ENCODE assay signal across 8 cellular contexts in genomic region chr12:103956515-103957027, GRCh38. TPM values are rescaled to one million over a fixed set of nuclear protein-coding genes. Genes with fewer than 3 reads are reported as not detected.
A peak's percentile ranks its signal among the peaks of the same experiment; 100 is the strongest.
DNase-seq lines count a peak whose midpoint lies in the region; ATAC-seq, FAIRE-seq and TF ChIP-seq lines count a peak whose summit lies in the region.

No MANE protein-coding gene starts in this region.

- H2AK5ac ChIP-seq in H1 (ENCODE audit: low read depth, low read length) = peak overlapping the region; percentile 43; the same call in 1 of the 2 replicates

- peak overlapping the region; percentile 88 to 94 (median 92) for H3K9ac ChIP-seq in H1 (replicated peaks in 1 of 4; ENCODE audit: extremely low read depth in 1 of 4, low read depth in 3 of 4, low read length in 3 of 4)

- peaks cover 7% of the 10 kb centered on the region for H3K23me2 ChIP-seq in H1 (ENCODE audit: low read depth, low read length)

- peak overlapping the region; percentile 96; the same call in 1 of the 2 replicates for H4K8ac ChIP-seq in H1 (ENCODE audit: extremely low read depth, insufficient read depth, low read length)

- no peak overlapping the region for H3K23ac ChIP-seq in H1 (ENCODE audit: insufficient read length)

- H4K20me1 ChIP-seq in PC-9 (ENCODE audit: insufficient read depth) (0 out of 2 replicates have a peak, but pooled peaks cover 3% of the 10 kb centered on the region), H1 (replicated peaks in 1 of 2; ENCODE audit: control insufficient read depth in 1 of 2, insufficient read depth in 2 of 2, low read length in 2 of 2) (peaks cover 0 to 8% of the 10 kb centered on the region in 2 experiments)

- POLR2A ChIA-PET in PC-9 (lab: Charles Lee; ENCODE audit: unreplicated experiment) (interaction anchor here (0.6 to 1.0 kb wide), 3 partner anchors 9 to 1253 kb away, joined by 3 to 19 read pairs (median 4); partner anchors contain the start of genes NT5DC3 and TDG), H1 (lab: Charles Lee; ENCODE audit: partially characterized antibody) (interaction anchor here (0.5 to 6.2 kb wide), 18 partner anchors 9 to 1710 kb away, joined by 3 to 141 read pairs (median 6); partner anchors contain the start of genes HSP90B1, NFYB and TDG)

- peak overlapping the region; percentile 84 for H4K91ac ChIP-seq in H1 (replicated peaks; ENCODE audit: insufficient read length, low read length)

- DNase-seq in NCI-H1105 treated with DMSO at 0.1 percent for 48 hours (lab: John Stamatoyannopoulos, UW) = peak; percentile 50
- DNase-seq in NCI-H1105 (lab: John Stamatoyannopoulos, UW) = no peak
- DNase-seq in PC-9 = peak; percentile 34 to 41
- peak in 1 of 2 experiments; percentile 2 for DNase-seq in H1 (ENCODE audit: low read depth in 1 of 2, low spot score in 2 of 2)
- DNase-seq in dedifferentiated amniotic fluid mesenchymal stem cell (ENCODE audit: extremely low spot score) = no peak
- DNase-seq in GM13977 (ENCODE audit: low spot score) = no peak

- intact Hi-C loops in PC-9 (cut with micrococcal nuclease; ENCODE audit: unreplicated experiment) = loop anchor here (1.0 kb wide), 2 partner anchors 9 to 26 kb away; partner anchors contain the start of genes HSP90B1 and TDG

- no peaks in the 10 kb centered on the region for H3K9me2 ChIP-seq in PC-9 (ENCODE audit: insufficient read depth)

- no peak for TF ChIP-seq RAD21 in H1 (IDR thresholded peaks at IDR 0.05 in 1 of 2, conservative IDR thresholded peaks at IDR 0.05 in 1 of 2; ENCODE audit: low read depth in 2 of 2, low read length in 2 of 2)

- ATAC-seq in HG02623 (IDR thresholded peaks at IDR 0.05; ENCODE audit: unreplicated experiment) = peak; percentile 3

- peaks cover 20% of the 10 kb centered on the region; the same call in 1 of the 2 replicates for H3K36me3 ChIP-seq in PC-9 (ENCODE audit: low read depth)
- H3K36me3 ChIP-seq in H1 (ENCODE audit: control insufficient read depth in 2 of 4, insufficient read depth in 4 of 4, low read length in 3 of 4) = peaks cover 0 to 30% (median 16%) of the 10 kb centered on the region in 4 experiments; a peak in 6 of 8 replicates
- peaks cover 19 to 29% of the 10 kb centered on the region in 2 donors for H3K36me3 ChIP-seq in muscle layer of duodenum (ENCODE audit: control insufficient read depth in 1 of 2, insufficient read depth in 2 of 2, low read length in 2 of 2)

- H4K5ac ChIP-seq in H1 (ENCODE audit: insufficient read length, low read depth, low read length) = peak overlapping the region; percentile 78

- in situ Hi-C loops in GM13977 (cut with MboI; ENCODE audit: low pct_unique_long_range_greater_than_20kb, low sequenced_read_pairs, unreplicated experiment) = no loop called here

- H3K9me3 ChIP-seq in PC-9 (ENCODE audit: insufficient read depth, low read depth) (no peaks in the 10 kb centered on the region), H1 (ENCODE audit: insufficient read depth in 2 of 2, low read depth in 1 of 2, low read length in 1 of 2) (no peaks in the 10 kb centered on the region), muscle layer of duodenum (ENCODE audit: control insufficient read depth in 1 of 2, low read length in 2 of 2) (no peaks in the 10 kb centered on the region)

- H3K4ac ChIP-seq in H1 (replicated peaks; ENCODE audit: insufficient read length, low read depth, low read length) = peak overlapping the region; percentile 83

- no peak overlapping the region for H2BK15ac ChIP-seq in H1 (ENCODE audit: low read length)

- H3K79me2 ChIP-seq in PC-9 (ENCODE audit: low read depth) (peaks cover 34% of the 10 kb centered on the region), H1 (ENCODE audit: control insufficient read depth in 1 of 2, insufficient read depth in 2 of 2, low read length in 2 of 2) (peaks cover 9 to 32% of the 10 kb centered on the region in 2 experiments)

- BruUV-seq in PC-9 (replicated peaks; lab: Mats Ljungman, UMichigan) = TSS peak; percentile 31

- H3K4me2 ChIP-seq in PC-9 (peak overlapping the region; percentile 86), H1 (ENCODE audit: insufficient read depth in 1 of 2, low read depth in 2 of 2, low read length in 2 of 2) (peak overlapping the region; percentile 97 to 98)

- H3K27ac ChIP-seq in PC-9 (peak overlapping the region; percentile 75), H1 (ENCODE audit: low read depth, low read length) (peak overlapping the region; percentile 86), muscle layer of duodenum (ENCODE audit: low read length) (peak overlapping the region; percentile 94)

- peak overlapping the region; percentile 84 for H2AFZ ChIP-seq in PC-9
- peak overlapping the region; percentile 83; the same call in 1 of the 2 replicates for H2AFZ ChIP-seq in H1 (ENCODE audit: low read length)

- peak overlapping the region; percentile 79 for H3K56ac ChIP-seq in H1 (replicated peaks; ENCODE audit: insufficient read length, low read depth, low read length)

- peaks cover 25% of the 10 kb centered on the region for H3F3A ChIP-seq in PC-9 (ENCODE audit: insufficient read depth, low read depth)

- H3K79me1 ChIP-seq in H1 (ENCODE audit: low read depth, low read length) = 0 out of 2 replicates have a peak, but pooled peaks cover 2% of the 10 kb centered on the region

- no peak for TF ChIP-seq POLR2A in H1 (IDR thresholded peaks at IDR 0.05; ENCODE audit: control extremely low read depth in 1 of 2, low read depth in 2 of 2, low read length in 2 of 2)

- H3K27me3 ChIP-seq in PC-9 (ENCODE audit: insufficient read depth, low read depth) = no peaks in the 10 kb centered on the region
- H3K27me3 ChIP-seq in H1 (replicated peaks in 1 of 4; ENCODE audit: control insufficient read depth in 3 of 4, extremely low read depth in 1 of 4, insufficient read depth in 3 of 4, low read length in 3 of 4) = no peaks in the 10 kb centered on the region
- H3K27me3 ChIP-seq in muscle layer of duodenum (ENCODE audit: low read depth, low read length) = no peaks in the 10 kb centered on the region

- H2BK5ac ChIP-seq in H1 (ENCODE audit: low read depth, low read length) = peak overlapping the region; percentile 95

- TF ChIP-seq CTCF in PC-9 (conservative IDR thresholded peaks at IDR 0.05) = no peak
- TF ChIP-seq CTCF in H1 (IDR thresholded peaks at IDR 0.05; ENCODE audit: control extremely low read depth in 1 of 3, insufficient read depth in 1 of 3, low read depth in 1 of 3, low read length in 3 of 3) = no peak
- no peak for TF ChIP-seq CTCF in GM13977 (IDR thresholded peaks at IDR 0.05; ENCODE audit: extremely low read depth, insufficient read depth, missing control alignments)

- H3K18ac ChIP-seq in H1 (ENCODE audit: extremely low read depth, low read length) = peak overlapping the region; percentile 60

- peak overlapping the region; percentile 97 for H3K4me3 ChIP-seq in PC-9
- peak overlapping the region; percentile 57 to 97 (median 92) for H3K4me3 ChIP-seq in H1 (ENCODE audit: extremely low read depth in 1 of 4, insufficient read depth in 2 of 4, low read depth in 3 of 4, low read length in 4 of 4)
- H3K4me3 ChIP-seq in muscle layer of duodenum (ENCODE audit: low read depth in 1 of 2, low read length in 2 of 2) = peak overlapping the region; percentile 80 to 91

- H2BK120ac ChIP-seq in H1 (replicated peaks; ENCODE audit: low read depth, low read length) = no peak overlapping the region

- CTCF ChIA-PET in PC-9 (lab: Charles Lee) (interaction anchor here (0.5 kb wide), 1 partner anchor 152 kb away, joined by 5 read pairs; no protein-coding TSS in a partner anchor), H1 (lab: Charles Lee; ENCODE audit: partially characterized antibody) (interaction anchor here (0.9 to 2.1 kb wide), 7 partner anchors 8 to 185 kb away, joined by 3 to 4 read pairs (median 3); no protein-coding TSS in a partner anchor)

- H2BK12ac ChIP-seq in H1 (ENCODE audit: low read depth, low read length) = no peak overlapping the region

- no peak overlapping the region for H2BK20ac ChIP-seq in H1 (ENCODE audit: low read length)

- FAIRE-seq in H1 (lab: Jason Lieb, UNC) = no peak

- no peak overlapping the region for H3K14ac ChIP-seq in H1 (ENCODE audit: insufficient read length)

- no peak for TF ChIP-seq EP300 in H1 (IDR thresholded peaks at IDR 0.05; ENCODE audit: borderline replicate concordance in 1 of 2, low read depth in 2 of 2, low read length in 2 of 2)

- peaks cover 22% of the 10 kb centered on the region for H3K4me1 ChIP-seq in PC-9 (replicated peaks; ENCODE audit: insufficient read depth)
- H3K4me1 ChIP-seq in H1 (replicated peaks in 1 of 4; ENCODE audit: control insufficient read depth in 3 of 4, insufficient read depth in 4 of 4, low read length in 3 of 4) = peaks cover 0 to 7% (median 2%) of the 10 kb centered on the region in 4 experiments; a peak in 3 of 7 replicates
- peaks cover 10 to 20% of the 10 kb centered on the region in 2 donors for H3K4me1 ChIP-seq in muscle layer of duodenum (ENCODE audit: control insufficient read depth in 1 of 2, insufficient read depth in 2 of 2, low read length in 2 of 2)

- 1% methylated on average over 31 of the region's 31 CpGs; no CpG with 5 or more reads in 1 of the 2 experiments for WGBS in H1 (ENCODE audit: extremely low coverage in 1 of 2, insufficient coverage in 1 of 2, insufficient read length in 1 of 2, insufficient replicate concordance in 2 of 2, low coverage in 1 of 2, low lambda C conversion rate in 2 of 2, missing lambda C conversion rate in 1 of 2), 2 experiments

TF ChIP-seq in H1, 55 proteins besides CTCF, POLR2A, EP300 and RAD21 (continues in another document):
- TF ChIP-seq RXRA (IDR thresholded peaks at IDR 0.05; ENCODE audit: insufficient read depth, low read depth, low read length) = 0 out of 2 replicates have a peak, but pooled peaks have one; percentile 0

RNA-seq across cellular contexts. Expression of gene TDG, which starts 9.1 kb away (rescaled TPM):
- 17.9 and 21.0 TPM in 2 replicates for total RNA-seq in PC-9 (2021)
- 47.8 and 49.0 TPM in 2 replicates for total RNA-seq in H1 (2021; fragmentation: NEBNext Ultra II Directional; extraction: Animal tissue kit (Norgen Biotek cat#: 25700))
- polyA plus RNA-seq in H1 (2011; rRNA removed) = 13.7 and 22.7 TPM in 2 replicates
- 24.7 TPM for polyA plus RNA-seq in H1 (2011; cell fraction: cytosol; rRNA removed)
- polyA plus RNA-seq in H1 (2011; cell fraction: nucleus; rRNA removed) = 11.9 TPM
- 27.7 to 49.3 TPM (median 38.1 TPM) in 4 replicates for polyA plus RNA-seq in H1 (2012, experiment 1 of 2)
- 6.1 TPM for polyA plus RNA-seq in H1 (2012, experiment 2 of 2)
- polyA plus RNA-seq in H1 (2013, experiment 1 of 2) = 78.1 TPM
- 76.9 TPM for polyA plus RNA-seq in H1 (2013, experiment 2 of 2)
- 17.7 and 23.8 TPM in 2 replicates for polyA minus RNA-seq in H1 (2011; rRNA and poly(A)+ RNA removed)
- polyA minus RNA-seq in H1 (2011; cell fraction: cytosol; rRNA and poly(A)+ RNA removed) = 28.5 TPM
- 26.0 TPM for polyA minus RNA-seq in H1 (2011; cell fraction: nucleus; rRNA and poly(A)+ RNA removed)

RNA-seq across cellular contexts. Expression of gene HSP90B1, which starts 26.4 kb away (rescaled TPM):
- total RNA-seq in PC-9 (2021) = 398 and 534 TPM in 2 replicates
- total RNA-seq in H1 (2021; fragmentation: NEBNext Ultra II Directional; extraction: Animal tissue kit (Norgen Biotek cat#: 25700)) = 837 and 847 TPM in 2 replicates
- polyA plus RNA-seq in H1 (2011; rRNA removed) = 88.9 and 161 TPM in 2 replicates
- polyA plus RNA-seq in H1 (2011; cell fraction: cytosol; rRNA removed) = 357 TPM
- 201 TPM for polyA plus RNA-seq in H1 (2011; cell fraction: nucleus; rRNA removed)
- 402 to 670 TPM (median 455 TPM) in 4 replicates for polyA plus RNA-seq in H1 (2012, experiment 1 of 2)
- polyA plus RNA-seq in H1 (2012, experiment 2 of 2) = 45.2 TPM
- 1,179 TPM for polyA plus RNA-seq in H1 (2013, experiment 1 of 2)
- polyA plus RNA-seq in H1 (2013, experiment 2 of 2) = 1,181 TPM
- 125 and 185 TPM in 2 replicates for polyA minus RNA-seq in H1 (2011; rRNA and poly(A)+ RNA removed)
- polyA minus RNA-seq in H1 (2011; cell fraction: cytosol; rRNA and poly(A)+ RNA removed) = 129 TPM
- 144 TPM for polyA minus RNA-seq in H1 (2011; cell fraction: nucleus; rRNA and poly(A)+ RNA removed)

Comparison
In these comparisons a context has a peak if more than half of its experiments do, and no peak if none do; other contexts are left out.
1. DNase-seq: peak in NCI-H1105 treated with DMSO at 0.1 percent for 48 hours (single experiment) and PC-9 (2 of 2); none in NCI-H1105 (single experiment), dedifferentiated amniotic fluid mesenchymal stem cell (single experiment) and GM13977 (single experiment).
2. Peak in every context shown above with its lines, with median percentiles within 50 percentile points of each other: H3K27ac ChIP-seq and H3K4me3 ChIP-seq.